1 cellular context compared by ENCODE assay signal in genomic region chr4:73730854-73731253, GRCh38.
TF ChIP-seq lines count a peak whose summit lies in the region.

No MANE protein-coding gene starts in this region.

TF ChIP-seq in SK-N-SH, 30 proteins besides CTCF, POLR2A, EP300 and RAD21 (continued from another document):
- TF ChIP-seq, protein P1, sequence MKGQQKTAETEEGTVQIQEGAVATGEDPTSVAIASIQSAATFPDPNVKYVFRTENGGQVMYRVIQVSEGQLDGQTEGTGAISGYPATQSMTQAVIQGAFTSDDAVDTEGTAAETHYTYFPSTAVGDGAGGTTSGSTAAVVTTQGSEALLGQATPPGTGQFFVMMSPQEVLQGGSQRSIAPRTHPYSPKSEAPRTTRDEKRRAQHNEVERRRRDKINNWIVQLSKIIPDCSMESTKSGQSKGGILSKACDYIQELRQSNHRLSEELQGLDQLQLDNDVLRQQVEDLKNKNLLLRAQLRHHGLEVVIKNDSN (IDR thresholded peaks at IDR 0.05; ENCODE audit: borderline replicate concordance, low read depth): no peak
- TF ChIP-seq SMC3 (IDR thresholded peaks at IDR 0.05; ENCODE audit: low read depth, low read length): no peak
